In the genomic region with DNA sequence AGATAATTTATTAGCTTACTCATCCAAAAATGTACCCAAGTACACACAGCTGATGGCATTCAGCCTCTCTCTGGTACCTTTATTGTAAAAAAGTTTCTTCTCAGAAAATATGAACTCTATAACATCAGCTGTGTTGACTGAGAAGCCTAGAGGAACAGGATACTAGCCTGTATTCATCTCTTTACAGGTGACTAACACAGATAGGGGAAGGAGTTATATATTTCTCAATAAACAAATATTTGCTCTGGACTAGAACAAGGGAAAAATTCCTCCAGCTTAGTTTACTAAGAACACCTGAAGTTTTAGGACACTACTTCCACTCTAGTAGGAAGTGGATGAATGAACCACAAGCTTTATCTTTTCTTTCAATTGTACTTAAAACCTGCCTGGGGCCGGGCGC, we compare ENCODE assay signal across 13 cellular contexts.
"Had no signal": no experiment of that assay in that cellular context is flagged by ENCODE, and none has a peak within 500 bp of the region (broad histone marks: within the 10 kb centered on the region; RNA-seq: fewer than 3 reads in every experiment).

No MANE protein-coding gene starts in this region.

- H3K27me3 ChIP-seq: dorsolateral prefrontal cortex, heart left ventricle, ovary, right atrium auricular region, sigmoid colon had no signal

- H3K36me3 ChIP-seq: heart left ventricle, ovary, right atrium auricular region had no signal

- H3K4me3 ChIP-seq: dorsolateral prefrontal cortex, heart left ventricle, ovary, right atrium auricular region, sigmoid colon, skin epidermis had no signal

- ATAC-seq: esophagus mucosa, heart left ventricle, natural killer cell had no signal

- H3K27ac ChIP-seq: dorsolateral prefrontal cortex, heart left ventricle, ovary, right atrium auricular region, sigmoid colon, skin epidermis had no signal

- DNase-seq: cortex of kidney; dorsolateral prefrontal cortex; effector CD8-positive, alpha-beta T cell; heart left ventricle; hippocampal formation; mammary epithelial cell; natural killer cell; ovary; sigmoid colon; stimulated activated naive CD4-positive, alpha-beta T cell treated with Interleukin-2 at 50 U/mL for 16 hours had no signal

- H3K4me1 ChIP-seq: heart left ventricle, right atrium auricular region, sigmoid colon had no signal
